ENCODE assay signal across 31 cellular contexts in genomic region chr11:56473252-56473651, GRCh38. TPM values are rescaled to one million over a fixed set of nuclear protein-coding genes. Genes with fewer than 3 reads are reported as not detected.
"Had no signal": no experiment of that assay in that cellular context is flagged by ENCODE, and none has a peak within 500 bp of the region (broad histone marks: within the 10 kb centered on the region; RNA-seq: fewer than 3 reads in every experiment).

OR5M3 (minus strand) TSS chr11:56473352; CDS start chr11:56470497, 2,855 bp downstream.

- H3K9me3 ChIP-seq: stomach, testis, thoracic aorta, thyroid gland, tibial artery, tibial nerve, transverse colon, upper lobe of left lung, upper lobe of right lung, uterus, vagina had no signal

- H3K4me1 ChIP-seq: stomach, suprapubic skin, testis, thyroid gland, tibial artery, tibial nerve, upper lobe of left lung, upper lobe of right lung, uterus, vagina had no signal

- H3K27me3 ChIP-seq: stomach, suprapubic skin, testis, thyroid gland, tibial artery, tibial nerve, transverse colon, upper lobe of left lung, upper lobe of right lung, uterus, vagina had no signal

- H3K27ac ChIP-seq: stomach, suprapubic skin, testis, thoracic aorta, thyroid gland, tibial artery, tibial nerve, transverse colon, upper lobe of left lung, upper lobe of right lung, uterus, vagina had no signal

- DNase-seq: stimulated activated CD4-positive, alpha-beta T cell treated with anti-CD3 and anti-CD28 coated beads, Interleukin-2, amount 100 ng/mL, for 48 hours; stimulated activated CD4-positive, alpha-beta T cell treated with anti-CD3 and anti-CD28 coated beads, Interleukin-4, amount 100 ng/mL, for 1 hour; stimulated activated CD4-positive, alpha-beta T cell treated with anti-CD3 and anti-CD28 coated beads, Interleukin-4, amount 100 ng/mL, for 24 hours; stimulated activated CD4-positive, alpha-beta T cell treated with anti-CD3 and anti-CD28 coated beads, Interleukin-4, amount 100 ng/mL, for 4 hours; stimulated activated CD8-positive, alpha-beta memory T cell treated with anti-CD3 and anti-CD28 coated beads, Interleukin-4, amount 100 ng/mL, for 48 hours; stimulated activated naive B cell treated with anti-CD40 and anti-IgM and Interleukin-4, amounts not matched to agents 10 μg/mL and 1 μg/mL and 100 μg/mL, for 72 hours; stimulated activated naive CD4-positive, alpha-beta T cell; stimulated activated naive CD4-positive, alpha-beta T cell treated with Interleukin-2 at 50 U/mL for 16 hours; stimulated activated naive CD8-positive, alpha-beta T cell treated with anti-CD3 and anti-CD28 coated beads, Interleukin-15, amount 100 ng/mL, for 72 hours; stimulated activated naive CD8-positive, alpha-beta T cell treated with anti-CD3 and anti-CD28 coated beads, Interleukin-15, Interleukin-2, amounts not matched to agents 100 U/mL and 50 U/mL, for 24 hours; stomach; substantia nigra; testis; thyroid gland; tibial artery; transverse colon; trophoblast cell; upper lobe of left lung; upper lobe of right lung; uterus had no signal

- H3K4me3 ChIP-seq: stomach, suprapubic skin, testis, thoracic aorta, thyroid gland, tibial artery, tibial nerve, transverse colon, upper lobe of left lung, upper lobe of right lung, uterus, vagina had no signal

- H3K36me3 ChIP-seq: stomach, suprapubic skin, thoracic aorta, thyroid gland, tibial artery, tibial nerve, transverse colon, upper lobe of left lung, upper lobe of right lung, uterus, vagina had no signal

- ATAC-seq: stimulated activated effector memory CD8-positive, alpha-beta T cell treated with anti-CD3 and anti-CD28 coated beads, Interleukin-12 subunit alpha, Interleukin-12 subunit beta, amount 100 ng/mL, for 72 hours; stimulated activated memory B cell treated with anti-CD40 and anti-IgM and Interleukin-4, amounts not matched to agents 10 μg/mL and 1 μg/mL and 100 μg/mL, for 72 hours; stimulated activated naive B cell treated with anti-CD40 and anti-IgM and Interleukin-4, amounts not matched to agents 10 μg/mL and 1 μg/mL and 100 μg/mL, for 72 hours; stimulated activated naive CD8-positive, alpha-beta T cell treated with anti-CD3 and anti-CD28 coated beads, Interleukin-15, amount 100 ng/mL, for 72 hours; stimulated activated naive CD8-positive, alpha-beta T cell treated with anti-CD3 and anti-CD28 coated beads, Interleukin-15, Interleukin-2, amounts not matched to agents 100 U/mL and 50 U/mL, for 24 hours; upper lobe of right lung had no signal

RNA-seq across cellular contexts. Expression of gene OR5M3, which starts in this region (rescaled TPM):
- total RNA-seq: stomach, subcutaneous adipose tissue, suprapubic skin, temporal lobe, testis, thoracic aorta, thyroid gland, tibial nerve, transverse colon, upper lobe of left lung, upper lobe of right lung, ureter, urinary bladder, uterus, vagina had no signal
- polyA plus RNA-seq: stomach, thymus, urinary bladder had no signal
